Comparison of ENCODE assay signal across 20 cellular contexts in genomic region chr6:12440981-12441380, GRCh38.
DNase-seq lines count a peak whose midpoint lies in the region; ATAC-seq, FAIRE-seq and TF ChIP-seq lines count a peak whose summit lies in the region.
"Had no signal": no experiment of that assay in that cellular context is flagged by ENCODE, and none has a peak within 500 bp of the region (broad histone marks: within the 10 kb centered on the region; RNA-seq: fewer than 3 reads in every experiment).

No MANE protein-coding gene starts in this region.

- H3K9me3 ChIP-seq in mammary epithelial cell (replicated peaks; ENCODE audit: insufficient read depth, low read length) (no peaks in the 10 kb centered on the region), keratinocyte (ENCODE audit: control insufficient read depth, low read depth, low read length) (no peaks in the 10 kb centered on the region)
- no peaks in the 10 kb centered on the region for H3K9me3 ChIP-seq in CD8-positive, alpha-beta T cell (ENCODE audit: low read length)
- H3K9me3 ChIP-seq: BE2C, vagina had no signal

- H3K36me3 Mint-ChIP-seq in CD8-positive, alpha-beta T cell = no peaks in the 10 kb centered on the region
- H3K36me3 Mint-ChIP-seq: activated naive CD4-positive, alpha-beta T cell treated with anti-CD3 and anti-CD28 coated beads, Interleukin-2, amount 50 U/mL, for 72 hours had no signal

- no peaks in the 10 kb centered on the region for H3K79me2 ChIP-seq in mammary epithelial cell (ENCODE audit: insufficient read depth, low read length)
- no peaks in the 10 kb centered on the region for H3K79me2 ChIP-seq in keratinocyte (ENCODE audit: control insufficient read depth, insufficient read depth, low read length)
- H3K79me2 ChIP-seq: parathyroid adenoma had no signal

- no peaks in the 10 kb centered on the region for H3K36me3 ChIP-seq in mammary epithelial cell (ENCODE audit: insufficient read depth, low read length)
- H3K36me3 ChIP-seq in keratinocyte (ENCODE audit: control insufficient read depth in 2 of 2, extremely low read depth in 1 of 2, insufficient read depth in 2 of 2, low read length in 2 of 2) = no peaks in the 10 kb centered on the region
- no peaks in the 10 kb centered on the region for H3K36me3 ChIP-seq in CD8-positive, alpha-beta T cell (ENCODE audit: insufficient read depth, low read length)
- H3K36me3 ChIP-seq: BE2C, spleen, vagina had no signal

- no peak overlapping the region for H3K27ac ChIP-seq in mammary epithelial cell (ENCODE audit: insufficient read depth, low read depth, low read length)
- no peak overlapping the region for H3K27ac ChIP-seq in keratinocyte (ENCODE audit: control insufficient read depth, insufficient read depth, low read length)
- H3K27ac ChIP-seq in CD8-positive, alpha-beta T cell (ENCODE audit: low read depth, low read length) = no peak overlapping the region
- H3K27ac ChIP-seq: HL-60, parathyroid adenoma, spleen, vagina had no signal

- H2AFZ ChIP-seq in mammary epithelial cell (ENCODE audit: low read depth, low read length) = no peak overlapping the region
- H2AFZ ChIP-seq in keratinocyte (ENCODE audit: control insufficient read depth, low read length) = no peak overlapping the region
- H2AFZ ChIP-seq: parathyroid adenoma had no signal

- POLR2A ChIA-PET in CD8-positive, alpha-beta T cell (lab: Charles Lee) = no interaction called here

- peaks cover 2% of the 10 kb centered on the region for H3K4me1 Mint-ChIP-seq in CD8-positive, alpha-beta T cell (ENCODE audit: low read depth)

- H3K4me3 Mint-ChIP-seq in CD8-positive, alpha-beta T cell = no peak overlapping the region
- H3K4me3 Mint-ChIP-seq: T-helper 2 cell treated with Interferon-gamma antibody and Interleukin-4, amounts not matched to agents 5 μg/mL and 100 μg/mL, for 36 hours had no signal

- H4K20me1 ChIP-seq in mammary epithelial cell (ENCODE audit: insufficient read depth, low read length) = no peaks in the 10 kb centered on the region
- no peaks in the 10 kb centered on the region for H4K20me1 ChIP-seq in keratinocyte (ENCODE audit: control insufficient read depth, extremely low read depth, insufficient read depth, low read length)

- no peak overlapping the region for H3K27ac Mint-ChIP-seq in CD8-positive, alpha-beta T cell
- H3K27ac Mint-ChIP-seq: activated naive CD4-positive, alpha-beta T cell treated with anti-CD3 and anti-CD28 coated beads, Interleukin-2, amount 50 U/mL, for 72 hours; T-helper 2 cell treated with Interferon-gamma antibody and Interleukin-4, amounts not matched to agents 5 μg/mL and 100 μg/mL, for 36 hours had no signal

- CTCF ChIA-PET in mammary epithelial cell (lab: Charles Lee; ENCODE audit: low non-redundant PET) = no interaction called here
- CTCF ChIA-PET in CD8-positive, alpha-beta T cell (lab: Charles Lee) = no interaction called here

- peaks cover 5% of the 10 kb centered on the region for H3K4me1 ChIP-seq in mammary epithelial cell (ENCODE audit: insufficient read depth, low read length)
- peaks cover 6% of the 10 kb centered on the region for H3K4me1 ChIP-seq in keratinocyte (ENCODE audit: control insufficient read depth, extremely low read depth, insufficient read depth, low read length)
- H3K4me1 ChIP-seq in CD8-positive, alpha-beta T cell (ENCODE audit: insufficient read depth, low read length) = no peaks in the 10 kb centered on the region
- H3K4me1 ChIP-seq: BE2C, parathyroid adenoma, vagina had no signal

- 100% methylated on average over 2 of the region's 3 CpGs for WGBS in mammary epithelial cell (ENCODE audit: low coverage, missing lambda C conversion rate)

- dilution Hi-C loops in mammary epithelial cell (cut with HindIII; ENCODE audit: low sequenced_read_pairs) = no loop called here
- dilution Hi-C loops in keratinocyte (cut with MboI; ENCODE audit: extremely low pct_ligation_motif_present, low sequenced_read_pairs) = no loop called here

- FAIRE-seq in keratinocyte (lab: Jason Lieb, UNC) = peak; percentile 59

- H3K4me2 ChIP-seq in mammary epithelial cell (ENCODE audit: insufficient read depth, low read depth, low read length) (no peak overlapping the region), keratinocyte (ENCODE audit: control insufficient read depth, extremely low read depth, insufficient read depth, low read depth, low read length) (no peak overlapping the region)

- H3K27me3 ChIP-seq in mammary epithelial cell (ENCODE audit: insufficient read depth, low read length) = no peaks in the 10 kb centered on the region
- no peaks in the 10 kb centered on the region for H3K27me3 ChIP-seq in keratinocyte (ENCODE audit: control insufficient read depth, extremely low read depth, insufficient read depth, low read length)
- H3K27me3 ChIP-seq in CD8-positive, alpha-beta T cell (ENCODE audit: insufficient read depth, low read length) = no peaks in the 10 kb centered on the region
- H3K27me3 ChIP-seq: BE2C, vagina had no signal

- no peaks in the 10 kb centered on the region for H3K9me1 ChIP-seq in keratinocyte (ENCODE audit: control insufficient read depth, extremely low read depth, insufficient read depth, low read length)

- no peak overlapping the region for H3K9ac ChIP-seq in mammary epithelial cell (ENCODE audit: insufficient read depth, low read length)
- no peak overlapping the region for H3K9ac ChIP-seq in keratinocyte (ENCODE audit: control insufficient read depth, extremely low read depth, insufficient read depth, low read length)
- H3K9ac ChIP-seq: parathyroid adenoma had no signal

- in situ Hi-C loops in KBM-7 (cut with MboI; ENCODE audit: low pct_unique_long_range_greater_than_20kb, low sequenced_read_pairs) (no loop called here), mammary epithelial cell (cut with MboI; ENCODE audit: low sequenced_read_pairs in 2 of 2) (no loop called here)

- no peak overlapping the region for H3K4me3 ChIP-seq in mammary epithelial cell (replicated peaks in 1 of 3; ENCODE audit: insufficient read depth in 1 of 3, low read depth in 2 of 3, low read length in 3 of 3)
- no peak overlapping the region for H3K4me3 ChIP-seq in keratinocyte (ENCODE audit: control insufficient read depth in 2 of 3, extremely low read depth in 1 of 3, insufficient read depth in 2 of 3, low read depth in 1 of 3, low read length in 3 of 3)
- no peak overlapping the region for H3K4me3 ChIP-seq in CD8-positive, alpha-beta T cell (ENCODE audit: low read depth, low read length)
- H3K4me3 ChIP-seq: spleen, vagina had no signal

- H3K9me3 Mint-ChIP-seq in CD8-positive, alpha-beta T cell = no peaks in the 10 kb centered on the region
- H3K9me3 Mint-ChIP-seq: T-helper 2 cell treated with Interferon-gamma antibody and Interleukin-4, amounts not matched to agents 5 μg/mL and 100 μg/mL, for 36 hours had no signal

- no TSS peak for BruUV-seq in mammary epithelial cell (replicated peaks; lab: Mats Ljungman, UMichigan)

- peaks cover 5% of the 10 kb centered on the region for H3K27me3 Mint-ChIP-seq in CD8-positive, alpha-beta T cell (ENCODE audit: low read depth)

- peak; percentile 38 for DNase-seq in ELR (ENCODE audit: low read depth)
- DNase-seq in KBM-7 = peak; percentile 6
- DNase-seq in mammary epithelial cell = peak; percentile 36
- DNase-seq in keratinocyte (ENCODE audit: low read depth, low spot score) = no peak
- no peak for DNase-seq in NCI-H146 treated with DMSO at 0.1 percent for 48 hours (lab: John Stamatoyannopoulos, UW; ENCODE audit: unreplicated experiment)
- no peak for DNase-seq in CD8-positive, alpha-beta T cell
- DNase-seq: activated CD4-positive, alpha-beta T cell treated with anti-CD3 and anti-CD28 coated beads for 48 hours; BE2C; DMS53; NCI-H2107; Right ventricle myocardium superior; spleen; stimulated activated naive CD8-positive, alpha-beta T cell treated with anti-CD3 and anti-CD28 coated beads, Interleukin-15, Interleukin-2, amounts not matched to agents 100 U/mL and 50 U/mL, for 24 hours had no signal

- ATAC-seq in GM21717 (IDR thresholded peaks at IDR 0.05; ENCODE audit: unreplicated experiment) (no peak), HG03342 (IDR thresholded peaks at IDR 0.05; ENCODE audit: unreplicated experiment) (no peak)
- ATAC-seq in CD8-positive, alpha-beta T cell = no peak
- ATAC-seq: activated naive CD4-positive, alpha-beta T cell treated with anti-CD3 and anti-CD28 coated beads, Interleukin-2, amount 50 U/mL, for 72 hours; stimulated activated naive CD8-positive, alpha-beta T cell treated with anti-CD3 and anti-CD28 coated beads, Interleukin-15, Interleukin-2, amounts not matched to agents 100 U/mL and 50 U/mL, for 24 hours had no signal

- intact Hi-C loops in mammary epithelial cell (cut with micrococcal nuclease) = loop anchor here (2.0 kb wide), 1 partner anchor 38 kb away; no protein-coding TSS in a partner anchor
- intact Hi-C loops in CD8-positive, alpha-beta T cell (cut with DNase I, micrococcal nuclease) = no loop called here

- TF ChIP-seq CTCF in mammary epithelial cell (conservative IDR thresholded peaks at IDR 0.05 in 1 of 2, IDR thresholded peaks at IDR 0.05 in 1 of 2; ENCODE audit: extremely low read depth in 1 of 2, insufficient read depth in 1 of 2, low read depth in 1 of 2, low read length in 2 of 2) (no peak), keratinocyte (optimal IDR thresholded peaks at IDR 0.05 in 1 of 3, IDR thresholded peaks at IDR 0.05 in 1 of 3, conservative IDR thresholded peaks at IDR 0.05 in 1 of 3; ENCODE audit: extremely low read depth in 1 of 3, insufficient read depth in 2 of 3, low read length in 3 of 3) (no peak)
- TF ChIP-seq CTCF in CD8-positive, alpha-beta T cell (IDR thresholded peaks at IDR 0.05) = no peak

Comparison
In these comparisons a context has a peak if more than half of its experiments do, and no peak if none do; other contexts are left out.
1. DNase-seq: peak in ELR (single experiment), KBM-7 (single experiment) and mammary epithelial cell (single experiment); none in keratinocyte (single experiment), NCI-H146 treated with DMSO at 0.1 percent for 48 hours (single experiment) and CD8-positive, alpha-beta T cell (0 of 7).